ENCODE assay signal across 1 cellular context in genomic region chr7:81211617-81212016, GRCh38.
TF ChIP-seq lines count a peak whose summit lies in the region.

No MANE protein-coding gene starts in this region.

TF ChIP-seq in endothelial cell of umbilical vein, 7 proteins besides CTCF, POLR2A, EP300 and RAD21:
- TF ChIP-seq EZH2 (IDR thresholded peaks at IDR 0.05; ENCODE audit: borderline replicate concordance, low read depth, low read length, severe bottlenecking) (no peak), JUN (IDR thresholded peaks at IDR 0.05; ENCODE audit: borderline replicate concordance, insufficient read depth, insufficient read length, low read depth) (no peak), POLR2AphosphoS5 (IDR thresholded peaks at IDR 0.05; ENCODE audit: insufficient read depth, low read depth, low read length) (no peak)
